Comparison of ENCODE assay signal across 9 cellular contexts in the genomic region with DNA sequence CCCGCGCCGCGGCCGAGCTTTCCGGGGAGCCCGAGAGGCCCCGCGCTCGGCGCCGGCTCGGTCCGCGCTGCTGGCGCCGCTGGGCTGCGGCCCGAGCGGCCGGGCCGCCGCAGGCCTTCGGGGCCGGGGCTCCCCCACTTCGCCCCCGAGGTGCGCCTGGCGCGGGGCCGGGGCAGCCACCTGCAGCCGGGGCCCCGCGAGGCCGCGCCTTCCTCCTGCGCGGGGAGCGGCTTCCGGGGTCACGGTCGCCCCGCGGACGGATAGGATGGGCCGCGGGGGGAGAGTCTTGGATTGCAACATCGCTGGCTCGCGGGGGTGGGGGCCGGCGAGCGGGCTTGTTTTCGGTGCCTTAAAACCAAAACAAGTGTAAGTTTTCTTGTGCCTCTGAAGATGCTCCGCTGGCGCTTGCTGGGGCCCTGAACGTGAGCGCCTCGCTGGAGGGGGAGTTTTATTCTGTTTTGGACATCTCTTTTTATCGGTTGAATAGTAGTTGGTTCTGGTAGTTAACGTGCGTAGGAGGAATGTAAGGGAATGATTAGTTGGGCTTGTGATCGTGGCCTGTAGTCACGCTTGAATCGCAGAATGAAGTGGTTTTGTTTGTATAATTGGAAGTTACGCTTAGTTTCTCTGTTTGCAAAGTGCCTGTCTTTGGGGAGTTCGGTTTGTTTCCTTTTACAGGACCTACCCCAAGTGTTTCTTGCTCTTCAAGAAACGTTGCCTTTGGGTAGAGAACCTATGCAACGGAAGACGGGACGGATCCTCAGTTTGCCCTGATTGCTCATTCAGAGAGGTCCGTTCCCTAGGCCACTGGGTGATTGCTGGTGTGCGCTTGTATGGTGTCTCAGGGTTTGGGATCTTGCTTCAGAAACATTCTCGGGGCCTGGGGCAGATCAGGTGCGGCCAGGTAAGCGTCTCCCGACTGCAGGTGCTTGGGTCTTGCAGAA. TPM values are rescaled to one million over a fixed set of nuclear protein-coding genes. Genes with fewer than 3 reads are reported as not detected.
DNase-seq lines count a peak whose midpoint lies in the region; ATAC-seq and TF ChIP-seq lines count a peak whose summit lies in the region.
"Had no signal": no experiment of that assay in that cellular context is flagged by ENCODE, and none has a peak within 500 bp of the region (broad histone marks: within the 10 kb centered on the region; RNA-seq: fewer than 3 reads in every experiment).

No MANE protein-coding gene starts in this region.

- ATAC-seq in HG02763 (IDR thresholded peaks at IDR 0.05; ENCODE audit: unreplicated experiment) (peak; percentile 6), left ventricle myocardium superior (no peak), gastrocnemius medialis (no peak), GM21447 (IDR thresholded peaks at IDR 0.05; ENCODE audit: unreplicated experiment) (no peak)

- H3K4me1 ChIP-seq in gastrocnemius medialis, result peaks cover 30 to 44% of the 10 kb centered on the region in 2 donors

- peak overlapping the region; percentile 98 for H3K4me3 Mint-ChIP-seq in activated naive CD4-positive, alpha-beta T cell treated with anti-CD3 and anti-CD28 coated beads, Interleukin-2, amount 50 U/mL, for 24 hours

- H3K36me3 ChIP-seq in gastrocnemius medialis, result peaks cover 0 to 14% of the 10 kb centered on the region in 2 donors

- no peaks in the 10 kb centered on the region for H3K9me3 ChIP-seq in gastrocnemius medialis

- no peaks in the 10 kb centered on the region for H3K27me3 ChIP-seq in gastrocnemius medialis

- peak overlapping the region; percentile 77 to 99 (median 88) for H3K27ac ChIP-seq in gastrocnemius medialis

- DNase-seq in GM03348 (ENCODE audit: low spot score) (peak; percentile 85), RPMI7951 (ENCODE audit: low read depth) (peak; percentile 35), left ventricle myocardium superior (peak; percentile 75), gastrocnemius medialis (peak; percentile 41 to 43), mesenteric fat pad (ENCODE audit: low spot score) (no peak)

- H3K9me3 Mint-ChIP-seq in activated naive CD4-positive, alpha-beta T cell treated with anti-CD3 and anti-CD28 coated beads, Interleukin-2, amount 50 U/mL, for 24 hours, result no peaks in the 10 kb centered on the region

- no peak for TF ChIP-seq CTCF in gastrocnemius medialis (IDR thresholded peaks at IDR 0.05 in 4 of 5, conservative IDR thresholded peaks at IDR 0.05 in 1 of 5)

- intact Hi-C loops in left ventricle myocardium superior (cut with micrococcal nuclease), result no loop called here
- intact Hi-C loops in gastrocnemius medialis (cut with DNase I; ENCODE audit: low total_unique reads), result loop anchor here (2.0 to 10.0 kb wide), 5 partner anchors 32 to 625 kb away; a partner anchor contains a TSS

- peak overlapping the region; percentile 96 for H3K27ac Mint-ChIP-seq in activated naive CD4-positive, alpha-beta T cell treated with anti-CD3 and anti-CD28 coated beads, Interleukin-2, amount 50 U/mL, for 24 hours

- no peaks in the 10 kb centered on the region for H3K27me3 Mint-ChIP-seq in activated naive CD4-positive, alpha-beta T cell treated with anti-CD3 and anti-CD28 coated beads, Interleukin-2, amount 50 U/mL, for 24 hours

- H3K4me1 Mint-ChIP-seq in activated naive CD4-positive, alpha-beta T cell treated with anti-CD3 and anti-CD28 coated beads, Interleukin-2, amount 50 U/mL, for 24 hours, result peaks cover 39% of the 10 kb centered on the region

- H3K36me3 Mint-ChIP-seq in activated naive CD4-positive, alpha-beta T cell treated with anti-CD3 and anti-CD28 coated beads, Interleukin-2, amount 50 U/mL, for 24 hours, result peaks cover 4% of the 10 kb centered on the region

- no peak for TF ChIP-seq POLR2A in gastrocnemius medialis (IDR thresholded peaks at IDR 0.05)

- in situ Hi-C loops in gastrocnemius medialis (cut with MboI; ENCODE audit: low sequenced_read_pairs in 4 of 4), result no loop called here

- H3K4me3 ChIP-seq in gastrocnemius medialis, result peak overlapping the region; percentile 67 to 95 (median 76)

RNA-seq across cellular contexts. Expression of a gene that starts 0.7 kb away (rescaled TPM):
- 50.4 and 53.6 TPM in 2 replicates for total RNA-seq in RPMI7951 (2014; rRNA removed; shearing (Covaris generic))
- total RNA-seq in left ventricle myocardium superior (93.8 TPM), gastrocnemius medialis (10 to 100 TPM; 28.9 to 80.4 (median 41.7) TPM), mesenteric fat pad (91.9 TPM)

RNA-seq across cellular contexts. Expression of a gene that starts 23.3 kb away (rescaled TPM):
- total RNA-seq in RPMI7951 (2014; rRNA removed; shearing (Covaris generic)), result 1.2 and 2.4 TPM in 2 replicates
- total RNA-seq in left ventricle myocardium superior (5.2 TPM), gastrocnemius medialis (1 to 10 TPM in 3 of 4 donors, under 1 TPM in 1; 0.05 to 4.4 (median 2.5) TPM), mesenteric fat pad (1.3 TPM)

RNA-seq across cellular contexts. Expression of a gene that starts 41.5 kb away (rescaled TPM):
- total RNA-seq in RPMI7951 (2014; rRNA removed; shearing (Covaris generic)), result 50.0 and 65.5 TPM in 2 replicates
- total RNA-seq in left ventricle myocardium superior (55.9 TPM), gastrocnemius medialis (100 to 1,000 TPM in 1 of 4 donors, 10 to 100 TPM in 3; 63.3 to 103 (median 72.4) TPM), mesenteric fat pad (58.2 TPM)

RNA-seq across cellular contexts. Expression of a gene that starts 41.6 kb away (rescaled TPM):
- total RNA-seq in RPMI7951 (2014; rRNA removed; shearing (Covaris generic)), result 27.8 and 42.1 TPM in 2 replicates
- 37.6 TPM for total RNA-seq in left ventricle myocardium superior
- 10 to 100 TPM; 20.6 to 37.5 (median 30.2) TPM for total RNA-seq in gastrocnemius medialis
- 72.1 TPM for total RNA-seq in mesenteric fat pad

RNA-seq across cellular contexts. Expression of a gene that starts 54.3 kb away (rescaled TPM):
- not detected in 2 replicates for total RNA-seq in RPMI7951 (2014; rRNA removed; shearing (Covaris generic))
- total RNA-seq in left ventricle myocardium superior, result 0.50 TPM
- 1 to 10 TPM in 1 of 4 donors, not detected in 3; 2.5 TPM for total RNA-seq in gastrocnemius medialis
- not detected for total RNA-seq in mesenteric fat pad
- total RNA-seq: T-helper 1 cell treated with Interleukin-12 subunit alpha and Interleukin-12 subunit beta and Interleukin-4 antibody, amounts not matched to agents 30 ng/mL and 1 ng/mL, for 36 hours had no signal
